In the genomic region with DNA sequence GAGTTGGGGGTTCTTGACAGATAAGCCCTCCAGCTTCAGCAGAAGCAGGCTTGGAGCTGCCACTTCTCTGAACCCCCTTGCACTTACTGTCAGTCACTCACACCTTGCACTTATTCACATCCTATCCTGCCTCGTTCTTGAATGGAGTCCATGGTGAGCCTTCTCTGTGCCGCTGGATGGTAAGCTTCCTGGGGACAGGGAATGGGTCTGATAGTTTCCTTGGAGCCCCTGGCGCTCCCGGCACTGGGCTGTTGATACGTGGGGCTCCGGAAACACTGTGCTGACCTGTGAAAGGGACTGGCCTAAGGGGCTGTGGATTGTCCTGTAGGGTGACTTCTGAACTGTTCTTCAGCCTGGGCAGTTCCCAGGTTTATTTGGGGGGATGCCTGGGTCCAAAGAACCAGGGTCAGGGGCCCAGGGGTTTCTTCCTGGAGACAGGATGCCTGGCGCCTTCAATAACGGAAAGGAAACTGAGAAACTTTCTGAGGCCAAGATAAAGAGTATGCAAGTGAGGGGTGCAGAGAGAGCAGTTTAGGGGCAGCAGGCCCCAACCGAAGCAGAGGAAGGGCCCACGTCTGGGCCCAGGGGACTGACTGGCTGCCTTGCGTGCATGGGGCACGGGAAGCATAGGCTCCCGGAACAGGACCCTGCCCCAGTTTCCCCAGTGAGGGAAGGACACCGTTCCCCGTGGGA, we compare ENCODE assay signal across 8 cellular contexts. TPM values are rescaled to one million over a fixed set of nuclear protein-coding genes. Genes with fewer than 3 reads are reported as not detected.
DNase-seq lines count a peak whose midpoint lies in the region; ATAC-seq and TF ChIP-seq lines count a peak whose summit lies in the region.

No MANE protein-coding gene starts in this region.

- H3K36me3 ChIP-seq in BLaER1 (peaks cover 22% of the 10 kb centered on the region), left lung (peaks cover 0 to 3% of the 10 kb centered on the region in 2 donors), tibial artery (no peaks in the 10 kb centered on the region)

- H3K4me3 ChIP-seq in BLaER1 (peak overlapping the region; percentile 85), left lung (peak overlapping the region; percentile 60 to 63), tibial artery (peak overlapping the region; percentile 58 to 72)

- H3K9me3 ChIP-seq in BLaER1 = no peaks in the 10 kb centered on the region
- no peaks in the 10 kb centered on the region for H3K9me3 ChIP-seq in left lung
- H3K9me3 ChIP-seq in tibial artery = no peaks in the 10 kb centered on the region

- peaks cover 12% of the 10 kb centered on the region; the same call in 1 of the 2 replicates for H4K20me1 ChIP-seq in BLaER1

- peak overlapping the region; percentile 92 for H3K9ac ChIP-seq in BLaER1

- peak; percentile 53 for ATAC-seq in GM19438 (IDR thresholded peaks at IDR 0.05; ENCODE audit: low read depth, unreplicated experiment)
- peak; percentile 37 for ATAC-seq in HG03520 (IDR thresholded peaks at IDR 0.05; ENCODE audit: unreplicated experiment)
- ATAC-seq in left lung = no peak

- no peaks in the 10 kb centered on the region for H3K27me3 ChIP-seq in BLaER1
- H3K27me3 ChIP-seq in left lung = no peaks in the 10 kb centered on the region
- H3K27me3 ChIP-seq in tibial artery = no peaks in the 10 kb centered on the region

- peak overlapping the region; percentile 93 for H3K4me2 ChIP-seq in BLaER1

- 19 to 50% (median 23%) methylated on average over 15 of the region's 15 CpGs for WGBS in adipose tissue, 3 donors

- DNase-seq in left lung (no peak), tibial artery (no peak), DMS53 treated with DMSO at 0.1 percent for 48 hours (lab: John Stamatoyannopoulos, UW; ENCODE audit: unreplicated experiment) (no peak), NCI-H1694 (lab: John Stamatoyannopoulos, UW) (no peak)

- H3K27ac ChIP-seq in BLaER1 (peak overlapping the region; percentile 94), adipose tissue (ENCODE audit: low read depth, low read length) (peak overlapping the region; percentile 14), left lung (peak overlapping the region; percentile 67 to 78), tibial artery (peak overlapping the region; percentile 85)

- TF ChIP-seq CTCF in left lung (IDR thresholded peaks at IDR 0.05) (no peak), tibial artery (IDR thresholded peaks at IDR 0.05) (no peak)

- H3K4me1 ChIP-seq in BLaER1 = peaks cover 76% of the 10 kb centered on the region
- peaks cover under 1 to 83% of the 10 kb centered on the region in 2 donors for H3K4me1 ChIP-seq in left lung
- peaks cover 0 to 90% (median 69%) of the 10 kb centered on the region in 4 donors for H3K4me1 ChIP-seq in tibial artery

- intact Hi-C loops in left lung (cut with DNase I) (no loop called here), tibial artery (cut with DNase I; ENCODE audit: low total_unique reads) (loop anchor here (2.0 to 5.0 kb wide), 2 partner anchors 56 to 58 kb away; no protein-coding TSS in a partner anchor)

RNA-seq across cellular contexts. Expression of a gene that starts 0.7 kb away (rescaled TPM):
- polyA plus RNA-seq in adipose tissue = 10 to 100 TPM in 2 of 3 donors, 1 to 10 TPM in 1; 7.5 to 42.1 (median 20.8) TPM
- 10 to 100 TPM; 33.1 to 35.9 TPM for total RNA-seq in left lung

RNA-seq across cellular contexts. Expression of a gene that starts 50.9 kb away (rescaled TPM):
- polyA plus RNA-seq in adipose tissue = 10 to 100 TPM; 13.5 to 17.4 (median 15.8) TPM
- total RNA-seq in left lung = 10 to 100 TPM; 16.4 to 18.0 TPM

Comparison
In these comparisons a context has a peak if more than half of its experiments do, and no peak if none do; other contexts are left out.
1. H3K27ac ChIP-seq: peak in every context shown above with its lines; median percentile 94 in BLaER1; 85 in tibial artery; 72 in left lung; 14 in adipose tissue.